In genomic region chr1:29379438-29380073, GRCh38 we compare ENCODE assay signal across 9 cellular contexts.
DNase-seq lines count a peak whose midpoint lies in the region; ATAC-seq and TF ChIP-seq lines count a peak whose summit lies in the region.
"Had no signal": no experiment of that assay in that cellular context is flagged by ENCODE, and none has a peak within 500 bp of the region (broad histone marks: within the 10 kb centered on the region; RNA-seq: fewer than 3 reads in every experiment).

No MANE protein-coding gene starts in this region.

- peaks cover 0 to 19% (median 0%) of the 10 kb centered on the region in 3 donors for H3K9me3 ChIP-seq in body of pancreas
- H3K9me3 ChIP-seq: vagina had no signal

- H3K36me3 ChIP-seq in body of pancreas (replicated peaks in 1 of 2; ENCODE audit: insufficient read depth in 1 of 2, low read depth in 2 of 2), result no peaks in the 10 kb centered on the region
- H3K36me3 ChIP-seq: vagina had no signal

- DNase-seq in AG04449 (ENCODE audit: low read depth, low spot score) (no peak), GM12865 (ENCODE audit: low read depth) (peak; percentile 44), NOMO-1 (lab: John Stamatoyannopoulos, UW; ENCODE audit: unreplicated experiment in 2 of 2) (peak; percentile 3 to 9), fibroblast of peridontal ligament (ENCODE audit: extremely low read depth) (peak; percentile 38), T1000 (lab: John Stamatoyannopoulos, UW) (no peak), body of pancreas (no peak), GF-D8 (lab: John Stamatoyannopoulos, UW) (no peak)

- 10 to 20% methylated on average over 6 to 7 of the region's 7 CpGs for WGBS in body of pancreas, 2 donors

- no peak overlapping the region for H3K27ac ChIP-seq in body of pancreas
- H3K27ac ChIP-seq: vagina had no signal

- CTCF ChIA-PET in AG04449 (lab: Yijun Ruan, JAX), result interaction anchor here (1.4 to 2.4 kb wide), 3 partner anchors 17 to 145 kb away, joined by 3 to 7 read pairs (median 4); no protein-coding TSS in a partner anchor

- POLR2A ChIA-PET in AG04449 (lab: Yijun Ruan, JAX), result no interaction called here

- TF ChIP-seq POLR2A in body of pancreas (IDR thresholded peaks at IDR 0.05), result no peak

- no peaks in the 10 kb centered on the region for H3K4me1 ChIP-seq in body of pancreas
- H3K4me1 ChIP-seq: vagina had no signal

- no peak for ATAC-seq in HG03354 (IDR thresholded peaks at IDR 0.05; ENCODE audit: poor library complexity, severe bottlenecking, unreplicated experiment)
- ATAC-seq in body of pancreas, result no peak

- TF ChIP-seq CTCF in AG04449 (IDR thresholded peaks at IDR 0.05; ENCODE audit: insufficient read depth, low read length, missing control alignments) (peak; percentile 39), GM12865 (IDR thresholded peaks at IDR 0.05; ENCODE audit: insufficient read depth, low read depth, low read length, missing control alignments) (peak; percentile 56), body of pancreas (IDR thresholded peaks at IDR 0.05) (peak in 3 of 7 experiments; percentile 28 to 53 (median 43))

- intact Hi-C loops in body of pancreas (cut with DNase I), result no loop called here

- no peaks in the 10 kb centered on the region for H3K27me3 ChIP-seq in body of pancreas

- H3K4me3 ChIP-seq in AG04449 (ENCODE audit: low read depth, low read length) (no peak overlapping the region), GM12865 (ENCODE audit: low read depth, low read length) (no peak overlapping the region), body of pancreas (no peak overlapping the region)
- H3K4me3 ChIP-seq: vagina had no signal

Comparison
In these comparisons a context has a peak if more than half of its experiments do, and no peak if none do; other contexts are left out.
1. DNase-seq: peak in GM12865 (single experiment), NOMO-1 (2 of 2) and fibroblast of peridontal ligament (single experiment); none in AG04449 (single experiment), T1000 (single experiment), body of pancreas (0 of 4) and GF-D8 (single experiment).